Comparison of ENCODE assay signal across 1 cellular context in the genomic region with DNA sequence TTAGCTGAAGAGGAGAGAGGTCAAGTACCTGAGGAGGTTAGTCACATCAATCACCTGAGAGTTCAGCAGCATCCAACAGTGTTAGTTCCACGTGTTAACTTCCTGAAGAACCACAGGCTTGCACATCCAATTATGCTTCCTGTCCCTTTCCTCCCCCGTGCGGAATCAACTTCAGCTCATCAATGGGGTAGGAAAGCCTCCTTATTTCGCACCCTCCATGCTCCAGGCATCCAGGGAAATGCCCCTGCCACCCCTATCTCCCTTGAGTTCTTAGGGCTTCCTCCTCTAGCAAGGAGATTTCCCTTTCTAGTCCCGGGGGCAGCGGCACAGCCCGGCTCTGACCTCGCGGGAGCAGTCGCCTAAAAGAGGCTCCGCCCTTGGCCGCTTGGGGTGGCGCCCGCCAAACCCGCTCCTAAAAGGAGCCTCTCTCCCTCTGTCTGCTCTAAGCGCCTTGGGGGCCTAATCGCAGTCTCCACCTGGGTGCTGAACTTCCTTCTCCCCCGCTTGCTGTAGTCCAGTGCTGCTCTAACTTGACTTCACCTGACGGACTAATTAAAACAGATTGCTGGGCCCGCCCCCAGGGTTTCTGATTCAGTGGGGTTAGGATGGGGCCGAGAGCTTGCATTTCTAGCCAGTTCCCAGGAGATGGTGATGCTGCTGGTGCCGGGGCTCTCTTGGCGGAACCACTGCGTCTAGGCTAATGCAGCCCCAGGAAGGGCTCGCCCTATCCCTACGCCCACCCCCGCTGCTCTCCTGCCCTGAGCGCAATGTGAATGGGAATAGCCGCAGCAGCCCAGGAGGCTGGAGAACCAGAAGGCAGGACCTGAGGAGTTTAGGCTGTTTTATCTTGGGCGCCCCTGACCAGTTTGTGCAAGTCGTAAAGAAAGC.
TF ChIP-seq lines count a peak whose summit lies in the region.

No MANE protein-coding gene starts in this region.

TF ChIP-seq in GM12878, 131 proteins besides CTCF, POLR2A, EP300 and RAD21 (continued from another document and continues in another):
- TF ChIP-seq, protein P1, sequence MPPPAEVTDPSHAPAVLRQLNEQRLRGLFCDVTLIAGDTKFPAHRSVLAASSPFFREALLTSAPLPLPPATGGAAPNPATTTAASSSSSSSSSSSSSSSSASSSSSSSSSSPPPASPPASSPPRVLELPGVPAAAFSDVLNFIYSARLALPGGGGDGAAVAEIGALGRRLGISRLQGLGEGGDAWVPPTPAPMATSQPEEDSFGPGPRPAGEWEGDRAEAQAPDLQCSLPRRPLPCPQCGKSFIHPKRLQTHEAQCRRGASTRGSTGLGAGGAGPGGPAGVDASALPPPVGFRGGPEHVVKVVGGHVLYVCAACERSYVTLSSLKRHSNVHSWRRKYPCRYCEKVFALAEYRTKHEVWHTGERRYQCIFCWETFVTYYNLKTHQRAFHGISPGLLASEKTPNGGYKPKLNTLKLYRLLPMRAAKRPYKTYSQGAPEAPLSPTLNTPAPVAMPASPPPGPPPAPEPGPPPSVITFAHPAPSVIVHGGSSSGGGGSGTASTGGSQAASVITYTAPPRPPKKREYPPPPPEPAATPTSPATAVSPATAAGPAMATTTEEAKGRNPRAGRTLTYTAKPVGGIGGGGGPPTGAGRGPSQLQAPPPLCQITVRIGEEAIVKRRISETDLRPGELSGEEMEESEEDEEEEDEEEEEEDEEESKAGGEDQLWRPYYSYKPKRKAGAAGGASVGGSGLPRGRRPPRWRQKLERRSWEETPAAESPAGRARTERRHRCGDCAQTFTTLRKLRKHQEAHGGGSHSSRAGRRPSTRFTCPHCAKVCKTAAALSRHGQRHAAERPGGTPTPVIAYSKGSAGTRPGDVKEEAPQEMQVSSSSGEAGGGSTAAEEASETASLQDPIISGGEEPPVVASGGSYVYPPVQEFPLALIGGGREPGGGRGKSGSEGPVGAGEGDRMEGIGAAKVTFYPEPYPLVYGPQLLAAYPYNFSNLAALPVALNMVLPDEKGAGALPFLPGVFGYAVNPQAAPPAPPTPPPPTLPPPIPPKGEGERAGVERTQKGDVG (CRISPR knock-in tag; IDR thresholded peaks at IDR 0.05) = no peak
- TF ChIP-seq FOXK2 (IDR thresholded peaks at IDR 0.05) (no peak), JUND (IDR thresholded peaks at IDR 0.05; ENCODE audit: low read depth, low read length) (no peak), LARP7 (IDR thresholded peaks at IDR 0.05) (no peak), ZNF207 (IDR thresholded peaks at IDR 0.05; ENCODE audit: borderline replicate concordance) (no peak), NR2F1 (conservative IDR thresholded peaks at IDR 0.05) (no peak), NRF1 (conservative IDR thresholded peaks at IDR 0.05; ENCODE audit: low read depth, low read length) (no peak), YBX1 (IDR thresholded peaks at IDR 0.05) (no peak), DPF2 (IDR thresholded peaks at IDR 0.05) (no peak), POLR2AphosphoS2 (IDR thresholded peaks at IDR 0.05; ENCODE audit: low read depth, low read length) (no peak), EGR1 (IDR thresholded peaks at IDR 0.05; ENCODE audit: borderline replicate concordance in 1 of 2, low read depth in 2 of 2, low read length in 2 of 2) (no peak), FOXM1 (IDR thresholded peaks at IDR 0.05; ENCODE audit: low read depth, low read length) (no peak), ESRRA (IDR thresholded peaks at IDR 0.05; ENCODE audit: low read length) (no peak), MEF2B (IDR thresholded peaks at IDR 0.05; ENCODE audit: partially characterized antibody, poor library complexity, severe bottlenecking) (no peak), IKZF2 (IDR thresholded peaks at IDR 0.05) (no peak), CREM (IDR thresholded peaks at IDR 0.05; ENCODE audit: low read depth) (no peak), RUNX3 (IDR thresholded peaks at IDR 0.05; ENCODE audit: low read length) (0 out of 2 replicates have a peak, but pooled peaks have one; percentile 5), ATF7 (IDR thresholded peaks at IDR 0.05; ENCODE audit: low read depth) (no peak), MTA3 (IDR thresholded peaks at IDR 0.05; ENCODE audit: borderline replicate concordance, low read length) (0 out of 2 replicates have a peak, but pooled peaks have one; percentile 13), NBN (IDR thresholded peaks at IDR 0.05) (0 out of 2 replicates have a peak, but pooled peaks have one; percentile 24), ZNF622 (IDR thresholded peaks at IDR 0.05) (no peak), YY1 (IDR thresholded peaks at IDR 0.05; ENCODE audit: low read depth, low read length) (no peak), FOS (IDR thresholded peaks at IDR 0.05; ENCODE audit: borderline replicate concordance, extremely low read depth, insufficient read length) (no peak)
- TF ChIP-seq, protein P2, sequence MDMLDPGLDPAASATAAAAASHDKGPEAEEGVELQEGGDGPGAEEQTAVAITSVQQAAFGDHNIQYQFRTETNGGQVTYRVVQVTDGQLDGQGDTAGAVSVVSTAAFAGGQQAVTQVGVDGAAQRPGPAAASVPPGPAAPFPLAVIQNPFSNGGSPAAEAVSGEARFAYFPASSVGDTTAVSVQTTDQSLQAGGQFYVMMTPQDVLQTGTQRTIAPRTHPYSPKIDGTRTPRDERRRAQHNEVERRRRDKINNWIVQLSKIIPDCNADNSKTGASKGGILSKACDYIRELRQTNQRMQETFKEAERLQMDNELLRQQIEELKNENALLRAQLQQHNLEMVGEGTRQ (IDR thresholded peaks at IDR 0.05; ENCODE audit: borderline replicate concordance, low read depth, low read length) = no peak
- TF ChIP-seq, protein P3, sequence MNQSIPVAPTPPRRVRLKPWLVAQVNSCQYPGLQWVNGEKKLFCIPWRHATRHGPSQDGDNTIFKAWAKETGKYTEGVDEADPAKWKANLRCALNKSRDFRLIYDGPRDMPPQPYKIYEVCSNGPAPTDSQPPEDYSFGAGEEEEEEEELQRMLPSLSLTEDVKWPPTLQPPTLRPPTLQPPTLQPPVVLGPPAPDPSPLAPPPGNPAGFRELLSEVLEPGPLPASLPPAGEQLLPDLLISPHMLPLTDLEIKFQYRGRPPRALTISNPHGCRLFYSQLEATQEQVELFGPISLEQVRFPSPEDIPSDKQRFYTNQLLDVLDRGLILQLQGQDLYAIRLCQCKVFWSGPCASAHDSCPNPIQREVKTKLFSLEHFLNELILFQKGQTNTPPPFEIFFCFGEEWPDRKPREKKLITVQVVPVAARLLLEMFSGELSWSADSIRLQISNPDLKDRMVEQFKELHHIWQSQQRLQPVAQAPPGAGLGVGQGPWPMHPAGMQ (IDR thresholded peaks at IDR 0.05; ENCODE audit: borderline replicate concordance) = no peak
- TF ChIP-seq, protein P4, sequence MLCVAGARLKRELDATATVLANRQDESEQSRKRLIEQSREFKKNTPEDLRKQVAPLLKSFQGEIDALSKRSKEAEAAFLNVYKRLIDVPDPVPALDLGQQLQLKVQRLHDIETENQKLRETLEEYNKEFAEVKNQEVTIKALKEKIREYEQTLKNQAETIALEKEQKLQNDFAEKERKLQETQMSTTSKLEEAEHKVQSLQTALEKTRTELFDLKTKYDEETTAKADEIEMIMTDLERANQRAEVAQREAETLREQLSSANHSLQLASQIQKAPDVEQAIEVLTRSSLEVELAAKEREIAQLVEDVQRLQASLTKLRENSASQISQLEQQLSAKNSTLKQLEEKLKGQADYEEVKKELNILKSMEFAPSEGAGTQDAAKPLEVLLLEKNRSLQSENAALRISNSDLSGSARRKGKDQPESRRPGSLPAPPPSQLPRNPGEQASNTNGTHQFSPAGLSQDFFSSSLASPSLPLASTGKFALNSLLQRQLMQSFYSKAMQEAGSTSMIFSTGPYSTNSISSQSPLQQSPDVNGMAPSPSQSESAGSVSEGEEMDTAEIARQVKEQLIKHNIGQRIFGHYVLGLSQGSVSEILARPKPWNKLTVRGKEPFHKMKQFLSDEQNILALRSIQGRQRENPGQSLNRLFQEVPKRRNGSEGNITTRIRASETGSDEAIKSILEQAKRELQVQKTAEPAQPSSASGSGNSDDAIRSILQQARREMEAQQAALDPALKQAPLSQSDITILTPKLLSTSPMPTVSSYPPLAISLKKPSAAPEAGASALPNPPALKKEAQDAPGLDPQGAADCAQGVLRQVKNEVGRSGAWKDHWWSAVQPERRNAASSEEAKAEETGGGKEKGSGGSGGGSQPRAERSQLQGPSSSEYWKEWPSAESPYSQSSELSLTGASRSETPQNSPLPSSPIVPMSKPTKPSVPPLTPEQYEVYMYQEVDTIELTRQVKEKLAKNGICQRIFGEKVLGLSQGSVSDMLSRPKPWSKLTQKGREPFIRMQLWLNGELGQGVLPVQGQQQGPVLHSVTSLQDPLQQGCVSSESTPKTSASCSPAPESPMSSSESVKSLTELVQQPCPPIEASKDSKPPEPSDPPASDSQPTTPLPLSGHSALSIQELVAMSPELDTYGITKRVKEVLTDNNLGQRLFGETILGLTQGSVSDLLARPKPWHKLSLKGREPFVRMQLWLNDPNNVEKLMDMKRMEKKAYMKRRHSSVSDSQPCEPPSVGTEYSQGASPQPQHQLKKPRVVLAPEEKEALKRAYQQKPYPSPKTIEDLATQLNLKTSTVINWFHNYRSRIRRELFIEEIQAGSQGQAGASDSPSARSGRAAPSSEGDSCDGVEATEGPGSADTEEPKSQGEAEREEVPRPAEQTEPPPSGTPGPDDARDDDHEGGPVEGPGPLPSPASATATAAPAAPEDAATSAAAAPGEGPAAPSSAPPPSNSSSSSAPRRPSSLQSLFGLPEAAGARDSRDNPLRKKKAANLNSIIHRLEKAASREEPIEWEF (IDR thresholded peaks at IDR 0.05; ENCODE audit: insufficient replicate concordance, low read depth, low read length) = no peak
- TF ChIP-seq, protein P5, sequence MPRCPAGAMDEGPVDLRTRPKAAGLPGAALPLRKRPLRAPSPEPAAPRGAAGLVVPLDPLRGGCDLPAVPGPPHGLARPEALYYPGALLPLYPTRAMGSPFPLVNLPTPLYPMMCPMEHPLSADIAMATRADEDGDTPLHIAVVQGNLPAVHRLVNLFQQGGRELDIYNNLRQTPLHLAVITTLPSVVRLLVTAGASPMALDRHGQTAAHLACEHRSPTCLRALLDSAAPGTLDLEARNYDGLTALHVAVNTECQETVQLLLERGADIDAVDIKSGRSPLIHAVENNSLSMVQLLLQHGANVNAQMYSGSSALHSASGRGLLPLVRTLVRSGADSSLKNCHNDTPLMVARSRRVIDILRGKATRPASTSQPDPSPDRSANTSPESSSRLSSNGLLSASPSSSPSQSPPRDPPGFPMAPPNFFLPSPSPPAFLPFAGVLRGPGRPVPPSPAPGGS (IDR thresholded peaks at IDR 0.05; ENCODE audit: borderline replicate concordance, insufficient read depth, low read depth, low read length, poor library complexity, severe bottlenecking) = no peak
- TF ChIP-seq, protein P6, sequence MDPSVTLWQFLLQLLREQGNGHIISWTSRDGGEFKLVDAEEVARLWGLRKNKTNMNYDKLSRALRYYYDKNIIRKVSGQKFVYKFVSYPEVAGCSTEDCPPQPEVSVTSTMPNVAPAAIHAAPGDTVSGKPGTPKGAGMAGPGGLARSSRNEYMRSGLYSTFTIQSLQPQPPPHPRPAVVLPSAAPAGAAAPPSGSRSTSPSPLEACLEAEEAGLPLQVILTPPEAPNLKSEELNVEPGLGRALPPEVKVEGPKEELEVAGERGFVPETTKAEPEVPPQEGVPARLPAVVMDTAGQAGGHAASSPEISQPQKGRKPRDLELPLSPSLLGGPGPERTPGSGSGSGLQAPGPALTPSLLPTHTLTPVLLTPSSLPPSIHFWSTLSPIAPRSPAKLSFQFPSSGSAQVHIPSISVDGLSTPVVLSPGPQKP (IDR thresholded peaks at IDR 0.05; ENCODE audit: low read depth, low read length) = no peak
- TF ChIP-seq, protein P7, sequence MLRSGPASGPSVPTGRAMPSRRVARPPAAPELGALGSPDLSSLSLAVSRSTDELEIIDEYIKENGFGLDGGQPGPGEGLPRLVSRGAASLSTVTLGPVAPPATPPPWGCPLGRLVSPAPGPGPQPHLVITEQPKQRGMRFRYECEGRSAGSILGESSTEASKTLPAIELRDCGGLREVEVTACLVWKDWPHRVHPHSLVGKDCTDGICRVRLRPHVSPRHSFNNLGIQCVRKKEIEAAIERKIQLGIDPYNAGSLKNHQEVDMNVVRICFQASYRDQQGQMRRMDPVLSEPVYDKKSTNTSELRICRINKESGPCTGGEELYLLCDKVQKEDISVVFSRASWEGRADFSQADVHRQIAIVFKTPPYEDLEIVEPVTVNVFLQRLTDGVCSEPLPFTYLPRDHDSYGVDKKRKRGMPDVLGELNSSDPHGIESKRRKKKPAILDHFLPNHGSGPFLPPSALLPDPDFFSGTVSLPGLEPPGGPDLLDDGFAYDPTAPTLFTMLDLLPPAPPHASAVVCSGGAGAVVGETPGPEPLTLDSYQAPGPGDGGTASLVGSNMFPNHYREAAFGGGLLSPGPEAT (IDR thresholded peaks at IDR 0.05; ENCODE audit: low read depth) = peak; percentile 34; the same call in 1 of the 2 replicates
- TF ChIP-seq, protein P8, sequence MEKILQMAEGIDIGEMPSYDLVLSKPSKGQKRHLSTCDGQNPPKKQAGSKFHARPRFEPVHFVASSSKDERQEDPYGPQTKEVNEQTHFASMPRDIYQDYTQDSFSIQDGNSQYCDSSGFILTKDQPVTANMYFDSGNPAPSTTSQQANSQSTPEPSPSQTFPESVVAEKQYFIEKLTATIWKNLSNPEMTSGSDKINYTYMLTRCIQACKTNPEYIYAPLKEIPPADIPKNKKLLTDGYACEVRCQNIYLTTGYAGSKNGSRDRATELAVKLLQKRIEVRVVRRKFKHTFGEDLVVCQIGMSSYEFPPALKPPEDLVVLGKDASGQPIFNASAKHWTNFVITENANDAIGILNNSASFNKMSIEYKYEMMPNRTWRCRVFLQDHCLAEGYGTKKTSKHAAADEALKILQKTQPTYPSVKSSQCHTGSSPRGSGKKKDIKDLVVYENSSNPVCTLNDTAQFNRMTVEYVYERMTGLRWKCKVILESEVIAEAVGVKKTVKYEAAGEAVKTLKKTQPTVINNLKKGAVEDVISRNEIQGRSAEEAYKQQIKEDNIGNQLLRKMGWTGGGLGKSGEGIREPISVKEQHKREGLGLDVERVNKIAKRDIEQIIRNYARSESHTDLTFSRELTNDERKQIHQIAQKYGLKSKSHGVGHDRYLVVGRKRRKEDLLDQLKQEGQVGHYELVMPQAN (conservative IDR thresholded peaks at IDR 0.05) = no peak
- TF ChIP-seq, protein P9, sequence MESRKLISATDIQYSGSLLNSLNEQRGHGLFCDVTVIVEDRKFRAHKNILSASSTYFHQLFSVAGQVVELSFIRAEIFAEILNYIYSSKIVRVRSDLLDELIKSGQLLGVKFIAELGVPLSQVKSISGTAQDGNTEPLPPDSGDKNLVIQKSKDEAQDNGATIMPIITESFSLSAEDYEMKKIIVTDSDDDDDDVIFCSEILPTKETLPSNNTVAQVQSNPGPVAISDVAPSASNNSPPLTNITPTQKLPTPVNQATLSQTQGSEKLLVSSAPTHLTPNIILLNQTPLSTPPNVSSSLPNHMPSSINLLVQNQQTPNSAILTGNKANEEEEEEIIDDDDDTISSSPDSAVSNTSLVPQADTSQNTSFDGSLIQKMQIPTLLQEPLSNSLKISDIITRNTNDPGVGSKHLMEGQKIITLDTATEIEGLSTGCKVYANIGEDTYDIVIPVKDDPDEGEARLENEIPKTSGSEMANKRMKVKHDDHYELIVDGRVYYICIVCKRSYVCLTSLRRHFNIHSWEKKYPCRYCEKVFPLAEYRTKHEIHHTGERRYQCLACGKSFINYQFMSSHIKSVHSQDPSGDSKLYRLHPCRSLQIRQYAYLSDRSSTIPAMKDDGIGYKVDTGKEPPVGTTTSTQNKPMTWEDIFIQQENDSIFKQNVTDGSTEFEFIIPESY (IDR thresholded peaks at IDR 0.05) = no peak
